In the genomic region with DNA sequence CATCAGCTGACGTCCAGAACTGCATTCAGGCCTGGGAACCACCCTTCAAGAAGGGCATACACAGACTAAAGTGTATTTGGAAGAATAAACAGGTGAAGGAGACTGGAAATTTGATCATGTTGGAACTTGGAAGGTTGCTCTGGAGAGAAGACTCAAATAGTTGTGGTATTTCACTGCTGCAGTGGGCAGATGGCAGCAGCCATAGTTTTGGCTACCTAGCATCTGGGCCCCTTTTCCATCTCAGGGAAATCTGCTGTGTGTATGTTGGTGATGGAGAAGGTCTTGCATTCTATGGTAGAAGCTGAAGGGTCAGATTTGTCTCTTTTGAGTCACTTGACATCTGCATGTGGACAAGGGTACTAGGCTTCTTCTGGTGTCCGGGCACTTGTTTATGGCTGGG, we compare ENCODE assay signal across 30 cellular contexts.
"Had no signal": no experiment of that assay in that cellular context is flagged by ENCODE, and none has a peak within 500 bp of the region (broad histone marks: within the 10 kb centered on the region; RNA-seq: fewer than 3 reads in every experiment).

No MANE protein-coding gene starts in this region.

- H3K9me3 Mint-ChIP-seq: activated CD8-positive, alpha-beta T cell treated with anti-CD3 and anti-CD28 coated beads for 36 hours; activated naive CD4-positive, alpha-beta T cell treated with anti-CD3 and anti-CD28 coated beads, Interleukin-2, amount 10 ng/mL, durations not matched to agents 7 days and 5 days; activated naive CD8-positive, alpha-beta T cell treated with anti-CD3 and anti-CD28 coated beads, Interleukin-2, amount 10 ng/mL, durations not matched to agents 7 days and 5 days; activated T-cell treated with anti-CD3 and anti-CD28 coated beads, Interleukin-2, amount 50 U/mL, for 4 hours; activated T-helper 2 cell treated with anti-CD3 and anti-CD28 coated beads, Interferon-gamma antibody, Interleukin-2, Interleukin-4, amounts not matched to agents 10 μg/mL and 5 μg/mL and 100 μg/mL, durations not matched to agents 14 hours and 24 hours and 36 hours; effector memory CD8-positive, alpha-beta T cell; T-helper 2 cell treated with Interferon-gamma antibody and Interleukin-4, amounts not matched to agents 5 μg/mL and 100 μg/mL, for 36 hours had no signal

- H3K4me3 ChIP-seq: esophagus muscularis mucosa, gastroesophageal sphincter had no signal

- ATAC-seq: activated CD4-positive, CD25-positive, alpha-beta regulatory T cell treated with anti-CD3 and anti-CD28 coated beads, Interleukin-2, amount 50 U/mL, for 24 hours; activated CD8-positive, alpha-beta T cell treated with anti-CD3 and anti-CD28 coated beads for 36 hours; activated naive CD4-positive, alpha-beta T cell treated with anti-CD3 and anti-CD28 coated beads, Interleukin-2, amount 50 U/mL, for 72 hours; activated T-cell treated with anti-CD3 and anti-CD28 coated beads, Interleukin-2, amount 50 U/mL, for 4 hours; effector memory CD8-positive, alpha-beta T cell; foreskin keratinocyte; gastroesophageal sphincter; T-helper 17 cell had no signal

- H3K9me3 ChIP-seq: esophagus muscularis mucosa, gastroesophageal sphincter had no signal

- H3K27me3 Mint-ChIP-seq: activated B cell treated with CpG ODN at 0.5 μM for 24 hours; activated CD8-positive, alpha-beta T cell treated with anti-CD3 and anti-CD28 coated beads for 36 hours; activated naive CD4-positive, alpha-beta T cell treated with anti-CD3 and anti-CD28 coated beads, Interleukin-2, amount 10 ng/mL, durations not matched to agents 7 days and 5 days; activated naive CD8-positive, alpha-beta T cell treated with anti-CD3 and anti-CD28 coated beads, Interleukin-2, amount 10 ng/mL, durations not matched to agents 7 days and 5 days; effector memory CD8-positive, alpha-beta T cell; T-helper 17 cell had no signal

- H3K4me3 Mint-ChIP-seq: activated B cell treated with CpG ODN at 0.5 μM for 24 hours; activated CD8-positive, alpha-beta T cell treated with anti-CD3 and anti-CD28 coated beads for 36 hours; activated naive CD4-positive, alpha-beta T cell treated with anti-CD3 and anti-CD28 coated beads, Interleukin-2, amount 10 ng/mL, durations not matched to agents 7 days and 5 days; activated naive CD8-positive, alpha-beta T cell treated with anti-CD3 and anti-CD28 coated beads, Interleukin-2, amount 10 ng/mL, durations not matched to agents 7 days and 5 days; activated T-cell treated with anti-CD3 and anti-CD28 coated beads, Interleukin-2, amount 50 U/mL, for 4 hours; activated T-helper 1 cell treated with anti-CD3 and anti-CD28 coated beads, Interleukin-12 subunit alpha, Interleukin-12 subunit beta, Interleukin-2, Interleukin-4 antibody, amounts not matched to agents 30 ng/mL and 10 ng/mL and 1 ng/mL, durations not matched to agents 14 hours and 24 hours and 36 hours; effector memory CD8-positive, alpha-beta T cell; T-helper 17 cell; T-helper 2 cell treated with Interferon-gamma antibody and Interleukin-4, amounts not matched to agents 5 μg/mL and 100 μg/mL, for 36 hours had no signal

- H3K4me1 ChIP-seq: foreskin keratinocyte had no signal

- H3K27ac Mint-ChIP-seq: activated B cell treated with CpG ODN at 0.5 μM for 24 hours; activated CD8-positive, alpha-beta T cell treated with anti-CD3 and anti-CD28 coated beads for 36 hours; activated naive CD4-positive, alpha-beta T cell treated with anti-CD3 and anti-CD28 coated beads, Interleukin-2, amount 10 ng/mL, durations not matched to agents 7 days and 5 days; activated naive CD4-positive, alpha-beta T cell treated with anti-CD3 and anti-CD28 coated beads, Interleukin-2, amount 50 U/mL, for 72 hours; activated naive CD8-positive, alpha-beta T cell treated with anti-CD3 and anti-CD28 coated beads, Interleukin-2, amount 10 ng/mL, durations not matched to agents 7 days and 5 days; activated T-helper 1 cell treated with anti-CD3 and anti-CD28 coated beads, Interleukin-12 subunit alpha, Interleukin-12 subunit beta, Interleukin-2, Interleukin-4 antibody, amounts not matched to agents 30 ng/mL and 10 ng/mL and 1 ng/mL, durations not matched to agents 14 hours and 24 hours and 36 hours; activated T-helper 2 cell treated with anti-CD3 and anti-CD28 coated beads, Interferon-gamma antibody, Interleukin-2, Interleukin-4, amounts not matched to agents 10 μg/mL and 5 μg/mL and 100 μg/mL, durations not matched to agents 14 hours and 24 hours and 36 hours; effector memory CD8-positive, alpha-beta T cell; T-helper 17 cell; T-helper 2 cell treated with Interferon-gamma antibody and Interleukin-4, amounts not matched to agents 5 μg/mL and 100 μg/mL, for 36 hours had no signal

- H3K27me3 ChIP-seq: brain microvascular endothelial cell, esophagus muscularis mucosa, foreskin keratinocyte, gastroesophageal sphincter had no signal

- DNase-seq: activated B cell treated with CpG ODN at 0.5 μM for 24 hours; activated CD4-positive, alpha-beta T cell treated with anti-CD3 and anti-CD28 coated beads for 48 hours; activated CD4-positive, alpha-beta T cell treated with anti-CD3 and anti-CD28 coated beads, Interleukin-2, amount 50 U/mL, for 1 hour; activated CD4-positive, alpha-beta T cell treated with anti-CD3 and anti-CD28 coated beads, Interleukin-2, amount 50 U/mL, for 48 hours; activated CD8-positive, alpha-beta memory T cell treated with anti-CD3 and anti-CD28 coated beads for 24 hours; activated CD8-positive, alpha-beta T cell treated with anti-CD3 and anti-CD28 coated beads for 36 hours; activated effector memory CD4-positive, alpha-beta T cell treated with anti-CD3 and anti-CD28 coated beads, Interleukin-2, amount 50 U/mL, for 16 hours; activated naive CD4-positive, alpha-beta T cell; activated naive CD4-positive, alpha-beta T cell treated with anti-CD3 and anti-CD28 coated beads, Interleukin-2, amount 10 ng/mL, durations not matched to agents 7 days and 5 days; activated naive CD8-positive, alpha-beta T cell treated with anti-CD3 and anti-CD28 coated beads, Interleukin-2, amount 10 ng/mL, durations not matched to agents 7 days and 5 days; activated T-cell treated with anti-CD3 and anti-CD28 coated beads, Interleukin-2, amount 50 U/mL, for 4 hours; brain microvascular endothelial cell; caudate nucleus; cortex of kidney; dermis blood vessel endothelial cell; effector CD4-positive, alpha-beta T cell; effector memory CD8-positive, alpha-beta T cell; erythroblast; foreskin keratinocyte; T-helper 1 cell; T-helper 17 cell; T1000; WERI-Rb-1 had no signal

- H3K27ac ChIP-seq: brain microvascular endothelial cell, esophagus muscularis mucosa, foreskin keratinocyte, gastroesophageal sphincter, WERI-Rb-1 had no signal

- H3K4me1 Mint-ChIP-seq: activated naive CD4-positive, alpha-beta T cell treated with anti-CD3 and anti-CD28 coated beads, Interleukin-2, amount 10 ng/mL, durations not matched to agents 7 days and 5 days had no signal
